In the genomic region with DNA sequence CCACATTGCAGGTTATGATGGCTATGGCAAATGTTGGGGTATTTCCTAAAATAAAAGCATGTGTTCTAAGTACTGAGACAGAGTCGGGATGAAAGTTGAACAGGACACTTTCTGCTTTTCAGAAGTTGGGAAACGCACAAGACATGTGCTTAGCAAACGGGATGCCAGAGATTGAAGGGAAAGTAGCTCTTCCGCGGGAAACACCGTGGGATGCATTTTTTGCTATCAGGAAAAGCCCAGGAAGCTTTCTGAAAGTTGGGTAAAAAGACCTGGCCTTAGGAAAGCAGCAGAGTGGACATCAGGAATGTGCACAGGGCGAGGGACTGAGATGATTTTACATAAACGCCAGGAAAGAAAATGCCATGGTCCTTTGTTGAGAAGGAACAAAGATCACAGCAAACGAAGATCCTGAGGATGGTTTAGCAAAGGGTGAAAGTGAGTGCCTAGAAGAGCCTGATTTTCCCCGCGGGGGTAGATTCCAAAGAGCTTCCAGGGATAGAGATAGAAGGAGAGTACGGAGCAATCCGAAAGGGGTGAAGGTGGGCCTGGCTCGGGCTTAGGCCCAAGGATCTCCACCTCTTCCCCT, we compare ENCODE assay signal across 8 cellular contexts. TPM values are rescaled to one million over a fixed set of nuclear protein-coding genes. Genes with fewer than 3 reads are reported as not detected.
DNase-seq lines count a peak whose midpoint lies in the region; ATAC-seq, FAIRE-seq and TF ChIP-seq lines count a peak whose summit lies in the region.

No MANE protein-coding gene starts in this region.

- CTCF ChIA-PET in HEK293 (lab: Yijun Ruan, JAX) (interaction anchor here (0.6 to 2.0 kb wide), 2 partner anchors 249 to 499 kb away, joined by 4 to 7 read pairs; no protein-coding TSS in a partner anchor), GM12878 (lab: Yijun Ruan, JAX) (interaction anchor here (1.3 to 2.7 kb wide), 2 partner anchors 8 to 249 kb away, joined by 3 to 23 read pairs; no protein-coding TSS in a partner anchor)

- WGBS in GM12878 (ENCODE audit: insufficient coverage, insufficient replicate concordance, low lambda C conversion rate, missing lambda C conversion rate): 0% methylated on average over 14 of the region's 14 CpGs

- DNase-seq in GM12878 (ENCODE audit: low read depth, low spot score) (no peak), memory B cell (ENCODE audit: low spot score in 2 of 2) (no peak), NCI-H2196 treated with DMSO at 0.1 percent for 48 hours (lab: John Stamatoyannopoulos, UW; ENCODE audit: unreplicated experiment) (no peak), HPDE6-E6E7 (ENCODE audit: extremely low spot score) (no peak)
- no peak for DNase-seq in stimulated activated naive CD4-positive, alpha-beta T cell (lab: John Stamatoyannopoulos, UW)

- SMC1A ChIA-PET in GM12878 (lab: Charles Lee; ENCODE audit: uncharacterized antibody, unreplicated experiment): interaction anchor here (1.0 to 5.9 kb wide), 3 partner anchors 9 to 253 kb away, joined by 3 to 31 read pairs (median 3); a partner anchor contains a TSS

- TF ChIP-seq POLR2A in GM12878 (IDR thresholded peaks at IDR 0.05; ENCODE audit: low read depth, low read length): no peak

- peaks cover 11% of the 10 kb centered on the region for H3K4me1 Mint-ChIP-seq in memory B cell

- no peak for ATAC-seq in GM12878
- ATAC-seq in memory B cell (ENCODE audit: low read depth): no peak
- no peak for ATAC-seq in GM18861 (IDR thresholded peaks at IDR 0.05; ENCODE audit: unreplicated experiment)

- no peak for TF ChIP-seq EP300 in GM12878 (IDR thresholded peaks at IDR 0.05; ENCODE audit: borderline replicate concordance in 1 of 2, control insufficient read depth in 1 of 2, low read depth in 2 of 2, low read length in 2 of 2)

- peak overlapping the region; percentile 88 for H2AFZ ChIP-seq in GM12878 (ENCODE audit: control insufficient read depth, low read depth, low read length)

- in situ Hi-C loops in GM12878 (cut with MboI): no loop called here

- H4K20me1 ChIP-seq in GM12878 (ENCODE audit: control insufficient read depth, insufficient read depth): no peaks in the 10 kb centered on the region

- BruUV-seq in GM12878 (replicated peaks; lab: Mats Ljungman, UMichigan): no TSS peak

- no peak overlapping the region for H3K27ac Mint-ChIP-seq in memory B cell

- no peaks in the 10 kb centered on the region for H3K27me3 ChIP-seq in GM12878 (replicated peaks in 1 of 2; ENCODE audit: control insufficient read depth in 2 of 2, insufficient read depth in 2 of 2, low read length in 1 of 2)

- FAIRE-seq in GM12878 (lab: Jason Lieb, UNC): no peak

- H3K36me3 ChIP-seq in HEK293 (ENCODE audit: control insufficient read depth in 2 of 2, insufficient read depth in 1 of 2, low read length in 2 of 2) (peaks cover 22 to 50% of the 10 kb centered on the region in 2 experiments), GM12878 (ENCODE audit: control insufficient read depth in 2 of 2, insufficient read depth in 2 of 2, low read length in 1 of 2) (peaks cover 5 to 25% of the 10 kb centered on the region in 2 experiments)

- peak overlapping the region; percentile 65 for H3K4me2 ChIP-seq in GM12878 (ENCODE audit: control insufficient read depth, insufficient read depth)

- H3K9ac ChIP-seq in GM12878 (ENCODE audit: control insufficient read depth, insufficient read depth, low read length): peak overlapping the region; percentile 93

- H3K79me2 ChIP-seq in GM12878 (ENCODE audit: control insufficient read depth, insufficient read depth, low read length): peaks cover 51% of the 10 kb centered on the region

- H3K4me3 Mint-ChIP-seq in memory B cell: peak overlapping the region; percentile 82

- no peaks in the 10 kb centered on the region for H3K36me3 Mint-ChIP-seq in memory B cell

- H3K4me1 ChIP-seq in HEK293 (ENCODE audit: control insufficient read depth, insufficient read depth, low read length) (no peaks in the 10 kb centered on the region), GM12878 (ENCODE audit: control insufficient read depth, insufficient read depth, low read length) (peaks cover 12% of the 10 kb centered on the region; the same call in 1 of the 2 replicates)

- H3K4me3 ChIP-seq in HEK293 (ENCODE audit: low read depth, low read length) (peak overlapping the region; percentile 96), GM12878 (peak overlapping the region; percentile 92)

- POLR2A ChIA-PET in HEK293 (lab: Yijun Ruan, JAX): interaction anchor here (0.6 to 1.8 kb wide), 5 partner anchors 17 to 382 kb away, joined by 3 to 16 read pairs (median 5); a partner anchor contains a TSS
- POLR2A ChIA-PET in GM12878 (lab: Charles Lee): interaction anchor here (1.9 to 2.5 kb wide), 2 partner anchors 9 to 15 kb away, joined by 4 to 11 read pairs; no protein-coding TSS in a partner anchor

- H3K9me3 ChIP-seq in HEK293 (ENCODE audit: control insufficient read depth, insufficient read depth, low read depth, low read length) (no peaks in the 10 kb centered on the region), GM12878 (replicated peaks; ENCODE audit: control insufficient read depth, insufficient read depth, low read length) (no peaks in the 10 kb centered on the region)

- H3K9me3 Mint-ChIP-seq in memory B cell: no peaks in the 10 kb centered on the region

- no peak for TF ChIP-seq RAD21 in GM12878 (IDR thresholded peaks at IDR 0.05; ENCODE audit: insufficient read depth, low read depth, low read length)

- TF ChIP-seq CTCF in 22Rv1 (IDR thresholded peaks at IDR 0.05) (no peak), HEK293 (tag by site-specific recombination; IDR thresholded peaks at IDR 0.05) (no peak), GM12878 (IDR thresholded peaks at IDR 0.05 in 2 of 3, conservative IDR thresholded peaks at IDR 0.05 in 1 of 3; ENCODE audit: control insufficient read depth in 2 of 3, extremely low read depth in 1 of 3, insufficient read depth in 1 of 3, low read depth in 3 of 3, low read length in 3 of 3) (no peak)

- H3K27me3 Mint-ChIP-seq in memory B cell: peaks cover 7% of the 10 kb centered on the region

- H3K27ac ChIP-seq in 22Rv1 (peak overlapping the region; percentile 90), HEK293 (ENCODE audit: extremely low read depth, low read depth, low read length) (peak overlapping the region; percentile 85), GM12878 (ENCODE audit: control insufficient read depth, insufficient read depth) (peak overlapping the region; percentile 74)

- intact Hi-C loops in GM12878 (cut with micrococcal nuclease; ENCODE audit: unreplicated experiment): no loop called here

- RAD21 ChIA-PET in GM12878 (lab: Charles Lee; ENCODE audit: unreplicated experiment): interaction anchor here (1.2 to 2.4 kb wide), 2 partner anchors 99 to 249 kb away, joined by 3 to 8 read pairs; no protein-coding TSS in a partner anchor

RNA-seq across cellular contexts. Expression of a gene that starts 1.1 kb away (rescaled TPM):
- total RNA-seq in GM12878 (2013; cell fraction: nucleolus; rRNA removed): 9.5 and 18.7 TPM in 2 replicates
- total RNA-seq in GM12878 (2014; rRNA removed) (32.1 and 32.5 TPM in 2 replicates), GM12878 (2014; rRNA removed; fragmentation: Illumina TruSeq; extraction: Trizol) (29.5 and 30.3 TPM in 2 replicates), GM12878 (2021) (34.4 and 36.6 TPM in 2 replicates)
- polyA plus RNA-seq in GM12878 (2011; ENCODE audit: low read depth): 5.7 TPM
- polyA plus RNA-seq in GM12878 (2011; rRNA removed) (16.0 and 16.1 TPM in 2 replicates), GM12878 (2014; fragmentation: Illumina TruSeq; extraction: Trizol) (33.8 and 35.3 TPM in 2 replicates), GM12878 (2014; fragmentation: Nextera tagmentation; extraction: Ambion mirVana) (1 to 10 TPM; 2.9 to 5.6 TPM), GM12878 (2014; rRNA removed) (25.6 and 30.3 TPM in 2 replicates), GM12878 (2016; fragmentation: Nextera tagmentation; extraction: Ambion mirVana) (10 to 100 TPM; 21.3 to 23.4 TPM)
- polyA plus RNA-seq in GM12878 (2011; cell fraction: cytosol; rRNA removed): 12.1 and 15.7 TPM in 2 replicates
- polyA plus RNA-seq in GM12878 (2011; cell fraction: nucleus; rRNA removed): 10.0 and 12.0 TPM in 2 replicates
- polyA plus RNA-seq in GM12878 (2012): 8.4 and 8.7 TPM in 2 replicates
- 17.3 and 17.6 TPM in 2 replicates for polyA minus RNA-seq in GM12878 (2011; rRNA and poly(A)+ RNA removed)
- polyA minus RNA-seq in GM12878 (2011; cell fraction: cytosol; rRNA and poly(A)+ RNA removed): 9.4 and 12.9 TPM in 2 replicates
- polyA minus RNA-seq in GM12878 (2011; cell fraction: nucleus; rRNA and poly(A)+ RNA removed): 11.5 and 16.8 TPM in 2 replicates

RNA-seq across cellular contexts. Expression of a gene that starts 36.2 kb away (rescaled TPM):
- total RNA-seq in GM12878 (2013; cell fraction: nucleolus; rRNA removed): not detected in 2 replicates
- total RNA-seq in GM12878 (2014; rRNA removed): 9.8 and 11.7 TPM in 2 replicates
- total RNA-seq in GM12878 (2014; rRNA removed; fragmentation: Illumina TruSeq; extraction: Trizol): 7.4 and 8.7 TPM in 2 replicates
- 7.5 and 7.8 TPM in 2 replicates for total RNA-seq in GM12878 (2021)
- 4.9 TPM for polyA plus RNA-seq in GM12878 (2011; ENCODE audit: low read depth)
- polyA plus RNA-seq in GM12878 (2011; rRNA removed): 0.76 and 0.86 TPM in 2 replicates
- polyA plus RNA-seq in GM12878 (2011; cell fraction: cytosol; rRNA removed): 0.88 and 2.0 TPM in 2 replicates
- polyA plus RNA-seq in GM12878 (2011; cell fraction: nucleus; rRNA removed): 0.56 and 0.93 TPM in 2 replicates
- 6.8 and 12.9 TPM in 2 replicates for polyA plus RNA-seq in GM12878 (2012)
- 2.3 and 6.9 TPM in 2 replicates for polyA plus RNA-seq in GM12878 (2014; fragmentation: Illumina TruSeq; extraction: Trizol)
- 10 to 100 TPM; 25.4 to 34.3 TPM for polyA plus RNA-seq in GM12878 (2014; fragmentation: Nextera tagmentation; extraction: Ambion mirVana)
- polyA plus RNA-seq in GM12878 (2014; rRNA removed): 10.4 and 10.9 TPM in 2 replicates
- polyA plus RNA-seq in GM12878 (2016; fragmentation: Nextera tagmentation; extraction: Ambion mirVana): 1 to 10 TPM; 3.4 to 3.7 TPM
- polyA minus RNA-seq in GM12878 (2011; rRNA and poly(A)+ RNA removed): 0.41 and 1.1 TPM in 2 replicates
- polyA minus RNA-seq in GM12878 (2011; cell fraction: cytosol; rRNA and poly(A)+ RNA removed): not detected in 2 replicates
- polyA minus RNA-seq in GM12878 (2011; cell fraction: nucleus; rRNA and poly(A)+ RNA removed): not detected in 2 replicates

RNA-seq across cellular contexts. Expression of a gene that starts 53.8 kb away (rescaled TPM):
- total RNA-seq in GM12878 (2013; cell fraction: nucleolus; rRNA removed): 211 and 232 TPM in 2 replicates
- total RNA-seq in GM12878 (2014; rRNA removed) (26.5 and 29.0 TPM in 2 replicates), GM12878 (2014; rRNA removed; fragmentation: Illumina TruSeq; extraction: Trizol) (29.5 and 30.2 TPM in 2 replicates), GM12878 (2021) (27.7 and 34.2 TPM in 2 replicates)
- polyA plus RNA-seq in GM12878 (2011; ENCODE audit: low read depth): 25.2 TPM
- polyA plus RNA-seq in GM12878 (2011; rRNA removed) (47.2 and 47.9 TPM in 2 replicates), GM12878 (2014; fragmentation: Illumina TruSeq; extraction: Trizol) (36.9 and 47.9 TPM in 2 replicates), GM12878 (2014; fragmentation: Nextera tagmentation; extraction: Ambion mirVana) (10 to 100 TPM in 1 of 2 experiments, 1 to 10 TPM in 1; 6.5 to 10.1 TPM), GM12878 (2014; rRNA removed) (30.2 and 30.8 TPM in 2 replicates), GM12878 (2016; fragmentation: Nextera tagmentation; extraction: Ambion mirVana) (10 to 100 TPM; 19.7 to 20.2 TPM)
- polyA plus RNA-seq in GM12878 (2011; cell fraction: cytosol; rRNA removed): 29.4 and 32.9 TPM in 2 replicates
- polyA plus RNA-seq in GM12878 (2011; cell fraction: nucleus; rRNA removed): 114 and 142 TPM in 2 replicates
- 26.2 and 27.8 TPM in 2 replicates for polyA plus RNA-seq in GM12878 (2012)
- 33.6 and 39.6 TPM in 2 replicates for polyA minus RNA-seq in GM12878 (2011; rRNA and poly(A)+ RNA removed)
- 8.0 and 10.2 TPM in 2 replicates for polyA minus RNA-seq in GM12878 (2011; cell fraction: cytosol; rRNA and poly(A)+ RNA removed)
- 24.1 and 29.7 TPM in 2 replicates for polyA minus RNA-seq in GM12878 (2011; cell fraction: nucleus; rRNA and poly(A)+ RNA removed)
